Comparison of ENCODE assay signal across 9 cellular contexts in the genomic region with DNA sequence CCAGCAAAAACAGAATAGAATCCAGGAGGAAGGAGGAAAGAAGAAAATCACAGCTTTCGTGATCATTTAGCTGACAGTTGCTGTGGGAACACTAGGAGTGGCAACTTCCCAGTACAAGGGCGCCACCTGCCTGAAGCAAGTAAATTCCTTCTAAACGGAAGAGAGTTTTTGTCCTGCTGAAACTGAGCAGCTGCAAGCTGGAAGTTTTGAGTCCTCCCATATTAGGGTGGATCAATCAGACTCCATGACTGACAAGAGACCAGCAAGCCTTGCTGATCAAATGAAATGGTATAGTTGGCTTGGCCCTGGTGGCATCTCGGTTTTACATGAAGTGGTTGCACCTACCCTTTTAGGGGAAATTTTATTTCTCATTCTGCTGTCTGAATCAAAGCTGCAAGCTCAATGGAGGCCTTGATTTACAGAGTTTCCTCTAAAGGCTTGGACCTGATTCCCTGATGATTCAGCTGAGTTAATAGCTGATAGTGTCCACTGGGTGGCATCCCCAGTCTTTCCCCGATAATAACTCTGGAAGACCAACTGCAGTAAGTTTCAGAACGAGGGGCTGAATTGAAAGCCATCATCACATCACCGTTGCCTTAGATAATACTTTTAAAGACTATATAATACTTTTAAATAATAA.
DNase-seq lines count a peak whose midpoint lies in the region; ATAC-seq and TF ChIP-seq lines count a peak whose summit lies in the region.
"Had no signal": no experiment of that assay in that cellular context is flagged by ENCODE, and none has a peak within 500 bp of the region (broad histone marks: within the 10 kb centered on the region; RNA-seq: fewer than 3 reads in every experiment).

No MANE protein-coding gene starts in this region.

- ATAC-seq in activated T-cell treated with anti-CD3 and anti-CD28 coated beads, Interleukin-2, amount 50 U/mL, for 72 hours (replicated peaks in 1 of 2): no peak
- no peak for ATAC-seq in activated T-cell treated with anti-CD3 and anti-CD28 coated beads, Interleukin-2, amount 50 U/mL, for 4 hours
- peak; percentile 60 for ATAC-seq in HG03354 (IDR thresholded peaks at IDR 0.05; ENCODE audit: poor library complexity, severe bottlenecking, unreplicated experiment)
- ATAC-seq in sciatic nerve: peak; percentile 88

- DNase-seq in activated T-cell treated with anti-CD3 and anti-CD28 coated beads, Interleukin-2, amount 50 U/mL, for 72 hours: peak; percentile 12 to 25
- no peak for DNase-seq in activated T-cell treated with anti-CD3 and anti-CD28 coated beads, Interleukin-2, amount 50 U/mL, for 4 hours
- DNase-seq in NCI-H524 treated with DMSO at 0.1 percent for 48 hours (lab: John Stamatoyannopoulos, UW) (peak; percentile 22), astrocyte of the spinal cord (ENCODE audit: low read depth, low spot score) (peak; percentile 72), hippocampal formation (lab: John Stamatoyannopoulos, UW) (peak; percentile 56 to 70), sciatic nerve (ENCODE audit: low spot score) (peak; percentile 85)
- no peak for DNase-seq in effector CD8-positive, alpha-beta T cell (lab: John Stamatoyannopoulos, UW)

- TF ChIP-seq CTCF in astrocyte of the spinal cord (IDR thresholded peaks at IDR 0.05; ENCODE audit: low read depth, low read length): peak; percentile 77

- no peak overlapping the region for H3K4me3 Mint-ChIP-seq in activated T-cell treated with anti-CD3 and anti-CD28 coated beads, Interleukin-2, amount 50 U/mL, for 72 hours
- no peak overlapping the region for H3K4me3 Mint-ChIP-seq in activated T-cell treated with anti-CD3 and anti-CD28 coated beads, Interleukin-2, amount 50 U/mL, for 4 hours
- H3K4me3 Mint-ChIP-seq: dendritic cell treated with granulocyte-macrophage colony-stimulating factor and Interleukin-4, amounts not matched to agents 40 ng/mL and 50 ng/mL, for 4 days had no signal

- peaks cover 0 to 2% of the 10 kb centered on the region in 2 donors for H3K9me3 Mint-ChIP-seq in activated T-cell treated with anti-CD3 and anti-CD28 coated beads, Interleukin-2, amount 50 U/mL, for 72 hours
- H3K9me3 Mint-ChIP-seq in activated T-cell treated with anti-CD3 and anti-CD28 coated beads, Interleukin-2, amount 50 U/mL, for 4 hours: no peaks in the 10 kb centered on the region
- H3K9me3 Mint-ChIP-seq: dendritic cell treated with granulocyte-macrophage colony-stimulating factor and Interleukin-4, amounts not matched to agents 40 ng/mL and 50 ng/mL, for 4 days had no signal

- H3K27me3 Mint-ChIP-seq in activated T-cell treated with anti-CD3 and anti-CD28 coated beads, Interleukin-2, amount 50 U/mL, for 72 hours (ENCODE audit: low read depth): peaks cover 8% of the 10 kb centered on the region
- no peaks in the 10 kb centered on the region for H3K27me3 Mint-ChIP-seq in activated T-cell treated with anti-CD3 and anti-CD28 coated beads, Interleukin-2, amount 50 U/mL, for 4 hours (ENCODE audit: low read depth)

- in situ Hi-C loops in astrocyte of the spinal cord (cut with HindIII; ENCODE audit: low sequenced_read_pairs): no loop called here

- no peaks in the 10 kb centered on the region for H3K36me3 Mint-ChIP-seq in activated T-cell treated with anti-CD3 and anti-CD28 coated beads, Interleukin-2, amount 50 U/mL, for 72 hours (ENCODE audit: insufficient read depth in 2 of 2)
- H3K36me3 Mint-ChIP-seq in activated T-cell treated with anti-CD3 and anti-CD28 coated beads, Interleukin-2, amount 50 U/mL, for 4 hours (ENCODE audit: insufficient read depth): no peaks in the 10 kb centered on the region

- no peak overlapping the region for H3K27ac Mint-ChIP-seq in activated T-cell treated with anti-CD3 and anti-CD28 coated beads, Interleukin-2, amount 50 U/mL, for 72 hours
- H3K27ac Mint-ChIP-seq: dendritic cell treated with granulocyte-macrophage colony-stimulating factor and Interleukin-4, amounts not matched to agents 40 ng/mL and 50 ng/mL, for 4 days had no signal

- intact Hi-C loops in sciatic nerve (cut with DNase I): no loop called here

- H3K4me1 Mint-ChIP-seq in activated T-cell treated with anti-CD3 and anti-CD28 coated beads, Interleukin-2, amount 50 U/mL, for 72 hours (ENCODE audit: low read depth): no peaks in the 10 kb centered on the region
- H3K4me1 Mint-ChIP-seq in activated T-cell treated with anti-CD3 and anti-CD28 coated beads, Interleukin-2, amount 50 U/mL, for 4 hours (ENCODE audit: low read depth): no peaks in the 10 kb centered on the region

- no peak overlapping the region for H3K4me3 ChIP-seq in astrocyte of the spinal cord (ENCODE audit: low read depth, low read length)

Comparison
In these comparisons a context has a peak if more than half of its experiments do, and no peak if none do; other contexts are left out.
1. DNase-seq: peak in activated T-cell treated with anti-CD3 and anti-CD28 coated beads, Interleukin-2, amount 50 U/mL, for 72 hours (2 of 2), NCI-H524 treated with DMSO at 0.1 percent for 48 hours (single experiment), astrocyte of the spinal cord (single experiment), hippocampal formation (2 of 2) and sciatic nerve (single experiment); none in activated T-cell treated with anti-CD3 and anti-CD28 coated beads, Interleukin-2, amount 50 U/mL, for 4 hours (single experiment) and effector CD8-positive, alpha-beta T cell (single experiment).
2. ATAC-seq: peak in HG03354 (single experiment) and sciatic nerve (single experiment); none in activated T-cell treated with anti-CD3 and anti-CD28 coated beads, Interleukin-2, amount 50 U/mL, for 72 hours (0 of 2) and activated T-cell treated with anti-CD3 and anti-CD28 coated beads, Interleukin-2, amount 50 U/mL, for 4 hours (0 of 2).